ENCODE assay signal across 1 cellular context in the genomic region with DNA sequence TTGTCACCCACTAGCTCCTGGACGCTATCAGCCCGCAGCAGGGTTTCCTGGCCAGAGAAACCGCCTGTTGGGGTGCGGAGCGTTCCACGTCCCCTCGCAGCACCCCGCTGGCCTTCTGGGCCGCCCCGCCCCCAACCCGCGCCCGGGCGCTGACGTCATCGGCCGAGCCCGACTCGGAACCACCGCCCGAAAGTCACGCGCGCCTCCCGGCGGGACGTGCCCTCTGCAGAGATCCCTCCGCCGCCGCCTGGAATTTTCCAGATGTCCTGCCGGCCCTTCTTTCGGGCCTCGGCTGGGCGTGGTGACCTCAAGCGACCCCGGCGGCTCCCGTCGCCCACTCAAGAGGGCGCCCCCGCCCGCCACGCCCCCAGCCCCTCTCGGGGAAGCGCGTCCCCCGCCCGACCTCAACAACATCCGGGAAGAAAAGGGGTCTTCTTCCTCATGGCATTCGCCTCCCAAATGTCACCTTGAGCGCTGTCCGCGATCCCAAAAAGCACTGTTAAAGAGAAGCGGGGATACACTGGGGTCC.
TF ChIP-seq lines count a peak whose summit lies in the region.

No MANE protein-coding gene starts in this region.

TF ChIP-seq in GM23338, 12 proteins besides CTCF, POLR2A, EP300 and RAD21:
- TF ChIP-seq, protein P1, sequence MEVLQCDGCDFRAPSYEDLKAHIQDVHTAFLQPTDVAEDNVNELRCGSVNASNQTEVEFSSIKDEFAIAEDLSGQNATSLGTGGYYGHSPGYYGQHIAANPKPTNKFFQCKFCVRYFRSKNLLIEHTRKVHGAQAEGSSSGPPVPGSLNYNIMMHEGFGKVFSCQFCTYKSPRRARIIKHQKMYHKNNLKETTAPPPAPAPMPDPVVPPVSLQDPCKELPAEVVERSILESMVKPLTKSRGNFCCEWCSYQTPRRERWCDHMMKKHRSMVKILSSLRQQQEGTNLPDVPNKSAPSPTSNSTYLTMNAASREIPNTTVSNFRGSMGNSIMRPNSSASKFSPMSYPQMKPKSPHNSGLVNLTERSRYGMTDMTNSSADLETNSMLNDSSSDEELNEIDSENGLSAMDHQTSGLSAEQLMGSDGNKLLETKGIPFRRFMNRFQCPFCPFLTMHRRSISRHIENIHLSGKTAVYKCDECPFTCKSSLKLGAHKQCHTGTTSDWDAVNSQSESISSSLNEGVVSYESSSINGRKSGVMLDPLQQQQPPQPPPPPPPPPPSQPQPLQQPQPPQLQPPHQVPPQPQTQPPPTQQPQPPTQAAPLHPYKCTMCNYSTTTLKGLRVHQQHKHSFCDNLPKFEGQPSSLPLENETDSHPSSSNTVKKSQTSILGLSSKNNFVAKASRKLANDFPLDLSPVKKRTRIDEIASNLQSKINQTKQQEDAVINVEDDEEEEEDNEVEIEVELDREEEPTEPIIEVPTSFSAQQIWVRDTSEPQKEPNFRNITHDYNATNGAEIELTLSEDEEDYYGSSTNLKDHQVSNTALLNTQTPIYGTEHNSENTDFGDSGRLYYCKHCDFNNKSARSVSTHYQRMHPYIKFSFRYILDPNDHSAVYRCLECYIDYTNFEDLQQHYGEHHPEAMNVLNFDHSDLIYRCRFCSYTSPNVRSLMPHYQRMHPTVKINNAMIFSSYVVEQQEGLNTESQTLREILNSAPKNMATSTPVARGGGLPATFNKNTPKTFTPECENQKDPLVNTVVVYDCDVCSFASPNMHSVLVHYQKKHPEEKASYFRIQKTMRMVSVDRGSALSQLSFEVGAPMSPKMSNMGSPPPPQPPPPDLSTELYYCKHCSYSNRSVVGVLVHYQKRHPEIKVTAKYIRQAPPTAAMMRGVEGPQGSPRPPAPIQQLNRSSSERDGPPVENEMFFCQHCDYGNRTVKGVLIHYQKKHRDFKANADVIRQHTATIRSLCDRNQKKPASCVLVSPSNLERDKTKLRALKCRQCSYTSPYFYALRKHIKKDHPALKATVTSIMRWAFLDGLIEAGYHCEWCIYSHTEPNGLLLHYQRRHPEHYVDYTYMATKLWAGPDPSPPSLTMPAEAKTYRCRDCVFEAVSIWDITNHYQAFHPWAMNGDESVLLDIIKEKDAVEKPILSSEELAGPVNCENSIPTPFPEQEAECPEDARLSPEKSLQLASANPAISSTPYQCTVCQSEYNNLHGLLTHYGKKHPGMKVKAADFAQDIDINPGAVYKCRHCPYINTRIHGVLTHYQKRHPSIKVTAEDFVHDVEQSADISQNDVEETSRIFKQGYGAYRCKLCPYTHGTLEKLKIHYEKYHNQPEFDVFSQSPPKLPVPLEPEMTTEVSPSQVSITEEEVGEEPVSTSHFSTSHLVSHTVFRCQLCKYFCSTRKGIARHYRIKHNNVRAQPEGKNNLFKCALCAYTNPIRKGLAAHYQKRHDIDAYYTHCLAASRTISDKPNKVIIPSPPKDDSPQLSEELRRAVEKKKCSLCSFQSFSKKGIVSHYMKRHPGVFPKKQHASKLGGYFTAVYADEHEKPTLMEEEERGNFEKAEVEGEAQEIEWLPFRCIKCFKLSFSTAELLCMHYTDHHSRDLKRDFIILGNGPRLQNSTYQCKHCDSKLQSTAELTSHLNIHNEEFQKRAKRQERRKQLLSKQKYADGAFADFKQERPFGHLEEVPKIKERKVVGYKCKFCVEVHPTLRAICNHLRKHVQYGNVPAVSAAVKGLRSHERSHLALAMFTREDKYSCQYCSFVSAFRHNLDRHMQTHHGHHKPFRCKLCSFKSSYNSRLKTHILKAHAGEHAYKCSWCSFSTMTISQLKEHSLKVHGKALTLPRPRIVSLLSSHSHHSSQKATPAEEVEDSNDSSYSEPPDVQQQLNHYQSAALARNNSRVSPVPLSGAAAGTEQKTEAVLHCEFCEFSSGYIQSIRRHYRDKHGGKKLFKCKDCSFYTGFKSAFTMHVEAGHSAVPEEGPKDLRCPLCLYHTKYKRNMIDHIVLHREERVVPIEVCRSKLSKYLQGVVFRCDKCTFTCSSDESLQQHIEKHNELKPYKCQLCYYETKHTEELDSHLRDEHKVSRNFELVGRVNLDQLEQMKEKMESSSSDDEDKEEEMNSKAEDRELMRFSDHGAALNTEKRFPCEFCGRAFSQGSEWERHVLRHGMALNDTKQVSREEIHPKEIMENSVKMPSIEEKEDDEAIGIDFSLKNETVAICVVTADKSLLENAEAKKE (CRISPR knock-in tag; IDR thresholded peaks at IDR 0.05): no peak
- no peak for TF ChIP-seq ZNF331 (CRISPR knock-in tag; IDR thresholded peaks at IDR 0.05; ENCODE audit: low read depth)
- TF ChIP-seq EZH2phosphoT487 (IDR thresholded peaks at IDR 0.05; ENCODE audit: unreplicated experiment): no peak
- TF ChIP-seq CREB1 (CRISPR knock-in tag; IDR thresholded peaks at IDR 0.05; ENCODE audit: low read depth): peak; percentile 96
- no peak for TF ChIP-seq EZH2 (IDR thresholded peaks at IDR 0.05; ENCODE audit: low read depth, unreplicated experiment)
- TF ChIP-seq, protein P2, sequence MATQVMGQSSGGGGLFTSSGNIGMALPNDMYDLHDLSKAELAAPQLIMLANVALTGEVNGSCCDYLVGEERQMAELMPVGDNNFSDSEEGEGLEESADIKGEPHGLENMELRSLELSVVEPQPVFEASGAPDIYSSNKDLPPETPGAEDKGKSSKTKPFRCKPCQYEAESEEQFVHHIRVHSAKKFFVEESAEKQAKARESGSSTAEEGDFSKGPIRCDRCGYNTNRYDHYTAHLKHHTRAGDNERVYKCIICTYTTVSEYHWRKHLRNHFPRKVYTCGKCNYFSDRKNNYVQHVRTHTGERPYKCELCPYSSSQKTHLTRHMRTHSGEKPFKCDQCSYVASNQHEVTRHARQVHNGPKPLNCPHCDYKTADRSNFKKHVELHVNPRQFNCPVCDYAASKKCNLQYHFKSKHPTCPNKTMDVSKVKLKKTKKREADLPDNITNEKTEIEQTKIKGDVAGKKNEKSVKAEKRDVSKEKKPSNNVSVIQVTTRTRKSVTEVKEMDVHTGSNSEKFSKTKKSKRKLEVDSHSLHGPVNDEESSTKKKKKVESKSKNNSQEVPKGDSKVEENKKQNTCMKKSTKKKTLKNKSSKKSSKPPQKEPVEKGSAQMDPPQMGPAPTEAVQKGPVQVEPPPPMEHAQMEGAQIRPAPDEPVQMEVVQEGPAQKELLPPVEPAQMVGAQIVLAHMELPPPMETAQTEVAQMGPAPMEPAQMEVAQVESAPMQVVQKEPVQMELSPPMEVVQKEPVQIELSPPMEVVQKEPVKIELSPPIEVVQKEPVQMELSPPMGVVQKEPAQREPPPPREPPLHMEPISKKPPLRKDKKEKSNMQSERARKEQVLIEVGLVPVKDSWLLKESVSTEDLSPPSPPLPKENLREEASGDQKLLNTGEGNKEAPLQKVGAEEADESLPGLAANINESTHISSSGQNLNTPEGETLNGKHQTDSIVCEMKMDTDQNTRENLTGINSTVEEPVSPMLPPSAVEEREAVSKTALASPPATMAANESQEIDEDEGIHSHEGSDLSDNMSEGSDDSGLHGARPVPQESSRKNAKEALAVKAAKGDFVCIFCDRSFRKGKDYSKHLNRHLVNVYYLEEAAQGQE (IDR thresholded peaks at IDR 0.05; ENCODE audit: unreplicated experiment): peak; percentile 38
